12 cellular contexts compared by ENCODE assay signal in the genomic region with DNA sequence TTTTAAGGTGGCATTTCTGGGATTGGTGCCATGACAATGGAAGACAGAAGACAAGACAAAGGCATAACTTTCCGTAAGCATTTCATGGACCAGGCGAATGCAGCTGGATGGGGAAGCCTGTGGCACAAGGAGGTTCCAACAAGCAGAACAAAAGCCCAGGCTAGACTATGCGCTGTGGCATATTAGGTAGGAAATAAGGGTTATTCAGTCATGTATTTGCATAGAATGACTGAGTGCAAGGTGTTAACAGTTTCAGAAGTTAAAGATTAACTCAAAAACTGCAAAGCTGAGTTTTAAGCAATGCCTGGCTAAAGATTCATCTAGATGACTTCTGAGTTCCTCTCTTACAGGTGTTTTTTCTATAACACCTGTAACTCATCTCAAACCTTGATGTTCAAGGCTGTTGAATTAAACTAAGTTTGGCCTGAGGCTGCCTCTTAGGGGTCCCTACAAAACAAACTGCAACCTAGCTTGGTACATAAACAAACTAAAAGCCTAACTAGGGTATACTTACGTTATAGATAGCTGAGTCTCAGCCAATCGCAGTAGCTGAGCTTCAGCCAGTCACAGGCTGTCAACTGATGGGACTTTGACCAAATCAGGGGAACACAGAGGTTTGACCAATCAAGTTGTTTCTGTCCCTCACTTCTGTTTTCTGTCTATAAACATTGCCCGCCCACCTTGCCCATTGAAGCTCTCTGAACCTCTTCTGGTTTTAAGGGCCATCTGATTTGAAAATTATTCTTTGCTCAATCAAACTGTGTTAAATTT. TPM values are rescaled to one million over a fixed set of nuclear protein-coding genes. Genes with fewer than 3 reads are reported as not detected.
DNase-seq lines count a peak whose midpoint lies in the region; ATAC-seq, FAIRE-seq and TF ChIP-seq lines count a peak whose summit lies in the region.
"Had no signal": no experiment of that assay in that cellular context is flagged by ENCODE, and none has a peak within 500 bp of the region (broad histone marks: within the 10 kb centered on the region; RNA-seq: fewer than 3 reads in every experiment).

No MANE protein-coding gene starts in this region.

- FAIRE-seq in islet of Langerhans (lab: Jason Lieb, UNC): peak; percentile 82
- FAIRE-seq: colon had no signal

- peaks cover 22% of the 10 kb centered on the region for H3K27me3 Mint-ChIP-seq in osteocyte (ENCODE audit: unreplicated experiment)

- no peak overlapping the region for H3K4me3 ChIP-seq in DOHH2 (ENCODE audit: low read length)
- H3K4me3 ChIP-seq: gastrocnemius medialis had no signal

- peaks cover 9% of the 10 kb centered on the region; the same call in 1 of the 2 replicates for H3K36me3 ChIP-seq in DOHH2 (ENCODE audit: control insufficient read depth, low read length)
- H3K36me3 ChIP-seq: gastrocnemius medialis had no signal

- no peaks in the 10 kb centered on the region for H3K36me3 Mint-ChIP-seq in osteocyte (ENCODE audit: unreplicated experiment)

- H3K4me3 Mint-ChIP-seq in osteocyte (ENCODE audit: unreplicated experiment): no peak overlapping the region
- H3K4me3 Mint-ChIP-seq: stimulated activated naive CD8-positive, alpha-beta T cell treated with anti-CD3 and anti-CD28 coated beads, Interleukin-15, Interleukin-2, amounts not matched to agents 100 ng/mL and 50 ng/mL, for 24 hours had no signal

- no peaks in the 10 kb centered on the region for H3K79me2 ChIP-seq in DOHH2 (ENCODE audit: control insufficient read depth, low read length)

- H4K20me1 ChIP-seq in DOHH2 (ENCODE audit: control insufficient read depth, insufficient read depth, low read depth, low read length): no peaks in the 10 kb centered on the region

- H3K9me3 Mint-ChIP-seq in osteocyte (ENCODE audit: unreplicated experiment): no peaks in the 10 kb centered on the region
- H3K9me3 Mint-ChIP-seq: stimulated activated naive CD8-positive, alpha-beta T cell treated with anti-CD3 and anti-CD28 coated beads, Interleukin-15, Interleukin-2, amounts not matched to agents 100 ng/mL and 50 ng/mL, for 24 hours had no signal

- H3K4me1 Mint-ChIP-seq in osteocyte (ENCODE audit: unreplicated experiment): no peaks in the 10 kb centered on the region

- H3K4me2 ChIP-seq in DOHH2 (ENCODE audit: low read length): peak overlapping the region; percentile 34; the same call in 1 of the 2 replicates

- TF ChIP-seq CTCF in DOHH2 (IDR thresholded peaks at IDR 0.05; ENCODE audit: low read depth, low read length, poor library complexity, severe bottlenecking): no peak
- no peak for TF ChIP-seq CTCF in osteocyte (IDR thresholded peaks at IDR 0.05)

- no peak overlapping the region for H3K27ac ChIP-seq in DOHH2 (ENCODE audit: low read depth, low read length)
- H3K27ac ChIP-seq: gastrocnemius medialis had no signal

- no peaks in the 10 kb centered on the region; the same call in 1 of the 2 replicates for H3F3A ChIP-seq in DOHH2 (ENCODE audit: control insufficient read depth, insufficient read depth)

- peaks cover 53% of the 10 kb centered on the region for H3K4me1 ChIP-seq in DOHH2 (ENCODE audit: control insufficient read depth, low read length)
- H3K4me1 ChIP-seq: gastrocnemius medialis had no signal

- H3K27me3 ChIP-seq in DOHH2 (ENCODE audit: control insufficient read depth, low read length): no peaks in the 10 kb centered on the region
- H3K27me3 ChIP-seq: gastrocnemius medialis had no signal

- peaks cover 8% of the 10 kb centered on the region; the same call in 1 of the 2 replicates for H3K9me3 ChIP-seq in DOHH2 (ENCODE audit: control insufficient read depth, insufficient read depth, low read length)
- H3K9me3 ChIP-seq: gastrocnemius medialis had no signal

- no peak for DNase-seq in osteocyte (ENCODE audit: extremely low spot score, unreplicated experiment)
- DNase-seq in amniotic stem cell (lab: John Stamatoyannopoulos, UW): no peak
- no peak for DNase-seq in NCI-H2107 treated with DMSO at 0.1 percent for 48 hours (lab: John Stamatoyannopoulos, UW; ENCODE audit: unreplicated experiment)
- DNase-seq: activated naive CD4-positive, alpha-beta T cell; gastrocnemius medialis had no signal

- no peak overlapping the region for H3K27ac Mint-ChIP-seq in osteocyte (ENCODE audit: unreplicated experiment)
- H3K27ac Mint-ChIP-seq: stimulated activated naive CD8-positive, alpha-beta T cell treated with anti-CD3 and anti-CD28 coated beads, Interleukin-15, Interleukin-2, amounts not matched to agents 100 ng/mL and 50 ng/mL, for 24 hours had no signal

- H3K9me2 ChIP-seq in DOHH2 (replicated peaks; ENCODE audit: control insufficient read depth, low read length): no peaks in the 10 kb centered on the region

- ATAC-seq in GM21390 (IDR thresholded peaks at IDR 0.05; ENCODE audit: unreplicated experiment) (peak; percentile 62), HG03108 (IDR thresholded peaks at IDR 0.05; ENCODE audit: unreplicated experiment) (peak; percentile 48), HG02571 (IDR thresholded peaks at IDR 0.05; ENCODE audit: unreplicated experiment) (no peak)
- ATAC-seq: gastrocnemius medialis had no signal

RNA-seq across cellular contexts. Expression of a gene that starts 52.2 kb away (rescaled TPM):
- total RNA-seq in osteocyte: 0.13 and 0.89 TPM in 2 replicates
